ENCODE assay signal across 1 cellular context in genomic region chr1:1361982-1362423, GRCh38.
TF ChIP-seq lines count a peak whose summit lies in the region.

No MANE protein-coding gene starts in this region.

TF ChIP-seq in IMR-90, 13 proteins besides CTCF, POLR2A, EP300 and RAD21:
- TF ChIP-seq MAFK (IDR thresholded peaks at IDR 0.05; ENCODE audit: low read depth, low read length) (no peak), SMC3 (IDR thresholded peaks at IDR 0.05; ENCODE audit: low read depth, low read length) (peak; percentile 41; the same call in 1 of the 2 replicates), MAZ (IDR thresholded peaks at IDR 0.05; ENCODE audit: borderline replicate concordance, low read depth, low read length) (peak; percentile 31; the same call in 1 of the 2 replicates)
